Comparison of ENCODE assay signal across 8 cellular contexts in the genomic region with DNA sequence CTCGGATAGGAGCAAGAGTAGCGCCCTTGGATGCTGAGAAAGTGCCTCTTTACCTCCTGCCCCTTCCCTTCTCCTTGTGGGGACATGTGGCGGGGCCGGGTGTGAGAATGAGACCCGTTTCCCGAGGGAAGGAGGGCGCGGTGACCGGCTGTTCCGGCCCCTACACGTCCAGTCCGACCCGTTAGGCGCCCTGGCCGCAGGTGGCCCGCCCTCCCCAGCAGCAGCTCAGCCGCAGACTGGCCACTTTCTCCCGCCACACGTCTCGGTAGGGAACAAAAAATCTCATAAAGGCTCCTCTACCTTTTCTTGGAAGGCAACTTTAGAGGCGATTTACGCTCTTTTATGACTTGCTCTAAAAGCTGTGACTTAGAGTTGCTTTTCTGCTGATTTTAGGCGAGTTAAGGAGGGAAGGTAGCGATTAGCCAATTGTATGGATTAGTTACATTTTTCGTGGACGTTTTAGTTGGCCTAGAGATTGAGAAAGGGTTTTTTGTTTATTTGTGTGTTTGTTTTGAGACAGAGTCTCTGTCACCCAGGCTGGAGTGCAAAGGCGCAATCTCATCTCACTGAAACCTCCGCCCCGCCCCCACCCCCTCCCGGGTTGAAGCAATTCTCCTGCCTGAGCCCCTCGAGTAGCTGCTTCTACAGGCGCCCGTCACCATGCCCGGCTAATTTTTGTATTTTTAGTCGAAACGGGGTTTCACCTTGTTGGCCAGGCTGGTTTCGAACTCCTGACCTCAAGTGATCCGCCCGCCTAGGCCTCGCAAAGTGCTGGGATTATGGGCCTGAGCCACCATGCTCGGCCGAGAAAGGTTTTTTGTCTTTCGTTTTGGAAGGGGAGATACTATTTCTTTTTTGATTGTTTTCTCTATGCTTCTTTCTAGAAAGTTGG. TPM values are rescaled to one million over a fixed set of nuclear protein-coding genes. Genes with fewer than 3 reads are reported as not detected.
A peak's percentile ranks its signal among the peaks of the same experiment; 100 is the strongest.
DNase-seq lines count a peak whose midpoint lies in the region; ATAC-seq and TF ChIP-seq lines count a peak whose summit lies in the region.

No MANE protein-coding gene starts in this region.

- peaks cover 4% of the 10 kb centered on the region for H3K4me1 Mint-ChIP-seq in activated naive CD8-positive, alpha-beta T cell treated with anti-CD3 and anti-CD28 coated beads, Interleukin-2, amount 10 ng/mL, durations not matched to agents 7 days and 5 days
- peaks cover 0 to 5% of the 10 kb centered on the region in 2 donors for H3K4me1 Mint-ChIP-seq in stimulated activated naive B cell treated with anti-CD40 and anti-IgM and Interleukin-4, amounts not matched to agents 10 μg/mL and 1 μg/mL and 100 μg/mL, for 72 hours

- DNase-seq in HFF-Myc (ENCODE audit: extremely low read depth, low read depth) (no peak), iPS-NIHi7 (ENCODE audit: extremely low spot score) (peak; percentile 38), superior temporal gyrus (ENCODE audit: extremely low spot score) (no peak), NCI-H524 treated with DMSO at 0.1 percent for 48 hours (lab: John Stamatoyannopoulos, UW) (no peak), NCI-H2029 treated with DMSO at 0.1 percent for 48 hours (lab: John Stamatoyannopoulos, UW) (no peak)
- no peak for DNase-seq in activated naive CD8-positive, alpha-beta T cell treated with anti-CD3 and anti-CD28 coated beads, Interleukin-2, amount 10 ng/mL, durations not matched to agents 7 days and 5 days
- DNase-seq in stimulated activated naive B cell treated with anti-CD40 and anti-IgM and Interleukin-4, amounts not matched to agents 10 μg/mL and 1 μg/mL and 100 μg/mL, for 72 hours: no peak

- no peak overlapping the region for H3K27ac Mint-ChIP-seq in activated naive CD8-positive, alpha-beta T cell treated with anti-CD3 and anti-CD28 coated beads, Interleukin-2, amount 10 ng/mL, durations not matched to agents 7 days and 5 days
- H3K27ac Mint-ChIP-seq in stimulated activated naive B cell treated with anti-CD40 and anti-IgM and Interleukin-4, amounts not matched to agents 10 μg/mL and 1 μg/mL and 100 μg/mL, for 72 hours: no peak overlapping the region

- H3K4me3 ChIP-seq in HFF-Myc (replicated peaks; ENCODE audit: low read depth, low read length): peak overlapping the region; percentile 55

- peak overlapping the region; percentile 70 for H3K4me3 Mint-ChIP-seq in activated naive CD8-positive, alpha-beta T cell treated with anti-CD3 and anti-CD28 coated beads, Interleukin-2, amount 10 ng/mL, durations not matched to agents 7 days and 5 days
- peak overlapping the region; percentile 21 to 85 for H3K4me3 Mint-ChIP-seq in stimulated activated naive B cell treated with anti-CD40 and anti-IgM and Interleukin-4, amounts not matched to agents 10 μg/mL and 1 μg/mL and 100 μg/mL, for 72 hours

- no peaks in the 10 kb centered on the region for H3K9me3 Mint-ChIP-seq in activated naive CD8-positive, alpha-beta T cell treated with anti-CD3 and anti-CD28 coated beads, Interleukin-2, amount 10 ng/mL, durations not matched to agents 7 days and 5 days
- no peaks in the 10 kb centered on the region for H3K9me3 Mint-ChIP-seq in stimulated activated naive B cell treated with anti-CD40 and anti-IgM and Interleukin-4, amounts not matched to agents 10 μg/mL and 1 μg/mL and 100 μg/mL, for 72 hours

- H3K36me3 Mint-ChIP-seq in activated naive CD8-positive, alpha-beta T cell treated with anti-CD3 and anti-CD28 coated beads, Interleukin-2, amount 10 ng/mL, durations not matched to agents 7 days and 5 days: no peaks in the 10 kb centered on the region
- no peaks in the 10 kb centered on the region for H3K36me3 Mint-ChIP-seq in stimulated activated naive B cell treated with anti-CD40 and anti-IgM and Interleukin-4, amounts not matched to agents 10 μg/mL and 1 μg/mL and 100 μg/mL, for 72 hours

- ATAC-seq in activated naive CD8-positive, alpha-beta T cell treated with anti-CD3 and anti-CD28 coated beads, Interleukin-2, amount 10 ng/mL, durations not matched to agents 7 days and 5 days (ENCODE audit: low read depth): no peak
- no peak for ATAC-seq in stimulated activated naive B cell treated with anti-CD40 and anti-IgM and Interleukin-4, amounts not matched to agents 10 μg/mL and 1 μg/mL and 100 μg/mL, for 72 hours (replicated peaks)
- ATAC-seq in HG03175 (IDR thresholded peaks at IDR 0.05; ENCODE audit: unreplicated experiment): no peak

- no peak for TF ChIP-seq CTCF in HFF-Myc (IDR thresholded peaks at IDR 0.05; ENCODE audit: low read depth, low read length, missing control alignments)

- POLR2A ChIA-PET in activated naive CD8-positive, alpha-beta T cell treated with anti-CD3 and anti-CD28 coated beads, Interleukin-2, amount 10 ng/mL, durations not matched to agents 7 days and 5 days (lab: Charles Lee): no interaction called here

- H3K27me3 Mint-ChIP-seq in activated naive CD8-positive, alpha-beta T cell treated with anti-CD3 and anti-CD28 coated beads, Interleukin-2, amount 10 ng/mL, durations not matched to agents 7 days and 5 days: peaks cover 38% of the 10 kb centered on the region
- peaks cover 33 to 44% of the 10 kb centered on the region in 2 donors for H3K27me3 Mint-ChIP-seq in stimulated activated naive B cell treated with anti-CD40 and anti-IgM and Interleukin-4, amounts not matched to agents 10 μg/mL and 1 μg/mL and 100 μg/mL, for 72 hours

RNA-seq across cellular contexts. Expression of gene PGPEP1L, which starts 8.3 kb away (rescaled TPM):
- not detected for total RNA-seq in activated naive CD8-positive, alpha-beta T cell treated with anti-CD3 and anti-CD28 coated beads, Interleukin-2, amount 10 ng/mL, durations not matched to agents 7 days and 5 days
